Comparison of ENCODE assay signal across 32 cellular contexts in genomic region chr9:17225407-17225806, GRCh38.
DNase-seq lines count a peak whose midpoint lies in the region; ATAC-seq, FAIRE-seq and TF ChIP-seq lines count a peak whose summit lies in the region.
"Had no signal": no experiment of that assay in that cellular context is flagged by ENCODE, and none has a peak within 500 bp of the region (broad histone marks: within the 10 kb centered on the region; RNA-seq: fewer than 3 reads in every experiment).

No MANE protein-coding gene starts in this region.

- no TSS peak for BruUV-seq in PC-3 (replicated peaks; lab: Mats Ljungman, UMichigan)

- 90 to 100% methylated on average over 1 of the region's 1 CpG for WGBS in pancreas, 2 donors

- TF ChIP-seq CTCF in PC-3 (conservative IDR thresholded peaks at IDR 0.05; ENCODE audit: low read depth, low read length) (no peak), pancreas (IDR thresholded peaks at IDR 0.05) (no peak)

- H3K4me1 ChIP-seq in PC-3 (ENCODE audit: insufficient read depth, low read length) (no peaks in the 10 kb centered on the region), pancreas (no peaks in the 10 kb centered on the region)
- H3K4me1 ChIP-seq: BE2C; BLaER1; BLaER1 treated with 17β-estradiol and CSF1 and Interleukin-3, amounts not matched to agents 10 nM and 100 nM; Caco-2 had no signal

- H3K9ac ChIP-seq in PC-3 (ENCODE audit: low read length): no peak overlapping the region
- H3K9ac ChIP-seq: BLaER1; BLaER1 treated with 17β-estradiol and CSF1 and Interleukin-3, amounts not matched to agents 10 nM and 100 nM had no signal

- H3K9me3 ChIP-seq in PC-3 (ENCODE audit: low read length): no peaks in the 10 kb centered on the region
- H3K9me3 ChIP-seq in pancreas: no peaks in the 10 kb centered on the region
- H3K9me3 ChIP-seq: A549, BE2C, Caco-2 had no signal

- no peaks in the 10 kb centered on the region for H3F3A ChIP-seq in PC-3 (ENCODE audit: low read length, unreplicated experiment)

- POLR2A ChIA-PET in PC-3 (lab: Charles Lee; ENCODE audit: unreplicated experiment): no interaction called here

- intact Hi-C loops in PC-3 (cut with micrococcal nuclease) (no loop called here), pancreas (cut with DNase I) (no loop called here)

- H3K4me2 ChIP-seq in PC-3 (ENCODE audit: low read length): no peak overlapping the region
- H3K4me2 ChIP-seq: A549; BLaER1; BLaER1 treated with 17β-estradiol and CSF1 and Interleukin-3, amounts not matched to agents 10 nM and 100 nM had no signal

- no peak for DNase-seq in PC-3
- no peak for DNase-seq in pancreas
- DNase-seq: 8988T; ACHN; AML-193; BE2C; C1 segment of cervical spinal cord; Caco-2; Calu3; CD4-positive, alpha-beta memory T cell; CD4-positive, alpha-beta T cell; CD4-positive, CD25-positive, alpha-beta regulatory T cell; CD8-positive, alpha-beta memory T cell; CD8-positive, alpha-beta T cell; COR-L47; DMS 273 treated with DMSO at 0.1 percent for 48 hours; DMS153; DMS53; DMS79; DMS79 treated with DMSO at 0.1 percent for 48 hours; DND-41; EL had no signal

- H3K9me2 ChIP-seq in PC-3 (replicated peaks; ENCODE audit: low read length): no peaks in the 10 kb centered on the region

- H2AFZ ChIP-seq in PC-3 (ENCODE audit: low read length): no peak overlapping the region

- no peaks in the 10 kb centered on the region for H4K20me1 ChIP-seq in PC-3 (ENCODE audit: low read length)
- H4K20me1 ChIP-seq: BLaER1; BLaER1 treated with 17β-estradiol and CSF1 and Interleukin-3, amounts not matched to agents 10 nM and 100 nM had no signal

- peak; percentile 45 for FAIRE-seq in islet of Langerhans (lab: Jason Lieb, UNC)
- peak; percentile 32 for FAIRE-seq in pancreas (lab: Jason Lieb, UNC)
- FAIRE-seq: D721Med had no signal

- H3K27ac ChIP-seq in PC-3 (ENCODE audit: low read length) (no peak overlapping the region), pancreas (no peak overlapping the region)
- H3K27ac ChIP-seq: 22Rv1; A549; BLaER1; BLaER1 treated with 17β-estradiol and CSF1 and Interleukin-3, amounts not matched to agents 10 nM and 100 nM; C4-2B had no signal

- no peaks in the 10 kb centered on the region for H3K36me3 ChIP-seq in PC-3 (ENCODE audit: low read depth, low read length)
- no peaks in the 10 kb centered on the region for H3K36me3 ChIP-seq in pancreas
- H3K36me3 ChIP-seq: BE2C had no signal

- H3K27me3 ChIP-seq in PC-3 (ENCODE audit: low read length): no peaks in the 10 kb centered on the region
- H3K27me3 ChIP-seq in pancreas: no peaks in the 10 kb centered on the region
- H3K27me3 ChIP-seq: BE2C; BLaER1; BLaER1 treated with 17β-estradiol and CSF1 and Interleukin-3, amounts not matched to agents 10 nM and 100 nM had no signal

- peak; percentile 22; the same call in 1 of the 2 replicates for ATAC-seq in PC-3
- ATAC-seq in pancreas: no peak
- no peak for ATAC-seq in GM18858 (IDR thresholded peaks at IDR 0.05; ENCODE audit: unreplicated experiment)
- no peak for ATAC-seq in HG02588 (IDR thresholded peaks at IDR 0.05; ENCODE audit: unreplicated experiment)
- no peak for ATAC-seq in GM19023 (IDR thresholded peaks at IDR 0.05; ENCODE audit: unreplicated experiment)
- ATAC-seq: A549; CD8-positive, alpha-beta T cell had no signal

- H3K79me2 ChIP-seq in PC-3 (ENCODE audit: low read length): no peaks in the 10 kb centered on the region

- H3K4me3 ChIP-seq in PC-3 (ENCODE audit: low read length) (no peak overlapping the region), pancreas (no peak overlapping the region)
- H3K4me3 ChIP-seq: A549; BLaER1; BLaER1 treated with 17β-estradiol and CSF1 and Interleukin-3, amounts not matched to agents 10 nM and 100 nM had no signal

- CTCF ChIA-PET in PC-3 (lab: Charles Lee): no interaction called here
